18 cellular contexts compared by ENCODE assay signal in the genomic region with DNA sequence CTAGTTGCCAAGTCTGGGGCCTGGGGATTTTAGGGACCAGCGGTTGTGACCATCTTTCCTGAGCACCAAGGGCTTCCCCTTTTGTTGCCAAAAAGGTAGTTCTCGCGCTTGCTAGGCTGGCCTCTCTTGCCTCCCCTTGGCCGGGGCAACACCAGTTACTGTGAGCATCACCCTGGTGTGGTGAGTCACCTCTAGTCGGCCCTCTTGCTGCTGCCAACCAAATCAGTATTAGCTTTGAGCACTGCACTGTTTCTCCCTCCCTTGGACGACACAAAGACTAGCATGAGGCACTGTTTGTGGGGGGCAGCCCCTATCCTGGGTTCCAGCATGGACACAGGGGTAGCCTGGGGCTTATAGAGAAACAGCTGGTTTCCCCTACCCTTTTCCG. TPM values are rescaled to one million over a fixed set of nuclear protein-coding genes. Genes with fewer than 3 reads are reported as not detected.
DNase-seq lines count a peak whose midpoint lies in the region; ATAC-seq, FAIRE-seq and TF ChIP-seq lines count a peak whose summit lies in the region.
"Had no signal": no experiment of that assay in that cellular context is flagged by ENCODE, and none has a peak within 500 bp of the region (broad histone marks: within the 10 kb centered on the region; RNA-seq: fewer than 3 reads in every experiment).

No MANE protein-coding gene starts in this region.

- no peak for TF ChIP-seq RAD21 in HepG2 (CRISPR knock-in tag; IDR thresholded peaks at IDR 0.05)

- no peak overlapping the region for H3K27ac ChIP-seq in HepG2 (ENCODE audit: extremely low read length, insufficient read depth, low read length)
- no peak overlapping the region for H3K27ac ChIP-seq in right lobe of liver
- no peak overlapping the region for H3K27ac ChIP-seq in effector memory CD4-positive, alpha-beta T cell (ENCODE audit: insufficient read depth, low read length, poor library complexity, severe bottlenecking)
- H3K27ac ChIP-seq: epithelial cell of prostate, pancreas had no signal

- H3K36me3 Mint-ChIP-seq in activated CD4-positive, alpha-beta T cell treated with anti-CD3 and anti-CD28 coated beads, Interleukin-2, amount 10 ng/mL, durations not matched to agents 7 days and 5 days (ENCODE audit: low read depth) = peaks cover 17% of the 10 kb centered on the region
- H3K36me3 Mint-ChIP-seq in glutamatergic neuron (ENCODE audit: unreplicated experiment) = no peaks in the 10 kb centered on the region

- no peaks in the 10 kb centered on the region for H4K20me1 ChIP-seq in HepG2 (ENCODE audit: insufficient read depth, low read length)

- no peak for FAIRE-seq in HepG2 (lab: Jason Lieb, UNC)
- FAIRE-seq: bronchial epithelial cell, pancreas had no signal

- H3K4me1 Mint-ChIP-seq in activated CD4-positive, alpha-beta T cell treated with anti-CD3 and anti-CD28 coated beads, Interleukin-2, amount 10 ng/mL, durations not matched to agents 7 days and 5 days = no peaks in the 10 kb centered on the region
- no peaks in the 10 kb centered on the region for H3K4me1 Mint-ChIP-seq in glutamatergic neuron (ENCODE audit: low read depth, unreplicated experiment)
- H3K4me1 Mint-ChIP-seq: mesothelial cell of epicardium had no signal

- CTCF ChIA-PET in HepG2 (lab: Yijun Ruan, JAX; ENCODE audit: low intra/inter-chr PET ratio, low total read pairs) = no interaction called here
- CTCF ChIA-PET in activated CD4-positive, alpha-beta T cell treated with anti-CD3 and anti-CD28 coated beads, Interleukin-2, amount 10 ng/mL, durations not matched to agents 7 days and 5 days (lab: Charles Lee) = no interaction called here

- TF ChIP-seq CTCF in HepG2 (CRISPR knock-in tag; IDR thresholded peaks at IDR 0.05) = no peak
- no peak for TF ChIP-seq CTCF in right lobe of liver (IDR thresholded peaks at IDR 0.05)
- TF ChIP-seq CTCF in glutamatergic neuron (IDR thresholded peaks at IDR 0.05; ENCODE audit: partially characterized antibody, unreplicated experiment) = no peak

- H3K9ac ChIP-seq in HepG2 (ENCODE audit: insufficient read depth, low read depth, low read length) = no peak overlapping the region

- no peak overlapping the region for H3K4me3 ChIP-seq in HepG2 (replicated peaks in 1 of 3; ENCODE audit: insufficient read depth in 1 of 3, low read depth in 2 of 3, low read length in 3 of 3)
- no peak overlapping the region for H3K4me3 ChIP-seq in right lobe of liver
- H3K4me3 ChIP-seq in effector memory CD4-positive, alpha-beta T cell (ENCODE audit: insufficient read depth, low read depth, low read length, poor library complexity, severe bottlenecking) = no peak overlapping the region
- H3K4me3 ChIP-seq: pancreas had no signal

- TF ChIP-seq EP300 in HepG2 (IDR thresholded peaks at IDR 0.05; ENCODE audit: low read depth in 2 of 2, low read length in 2 of 2) (no peak), HepG2 (CRISPR knock-in tag; IDR thresholded peaks at IDR 0.05; ENCODE audit: borderline replicate concordance) (no peak)

- in situ Hi-C loops in HepG2 (cut with HindIII; ENCODE audit: extremely low pct_ligation_motif_present, low pct_unique_long_range_greater_than_20kb) = no loop called here

- no TSS peak for BruUV-seq in HepG2 (replicated peaks; lab: Mats Ljungman, UMichigan)

- no peak overlapping the region for H2AFZ ChIP-seq in HepG2 (ENCODE audit: low read length)

- H3K4me2 ChIP-seq in HepG2 (ENCODE audit: low read depth, low read length) = no peak overlapping the region

- H3K27me3 ChIP-seq in HepG2 (ENCODE audit: control insufficient read depth in 1 of 2, insufficient read depth in 2 of 2, low read length in 2 of 2) = no peaks in the 10 kb centered on the region
- H3K27me3 ChIP-seq in right lobe of liver = no peaks in the 10 kb centered on the region
- no peaks in the 10 kb centered on the region for H3K27me3 ChIP-seq in effector memory CD4-positive, alpha-beta T cell (replicated peaks; ENCODE audit: control insufficient read depth, insufficient read depth, low read length, poor library complexity, severe bottlenecking)
- H3K27me3 ChIP-seq: pancreas had no signal

- no peaks in the 10 kb centered on the region for H3K79me2 ChIP-seq in HepG2 (ENCODE audit: insufficient read depth, low read length)

- H3K27ac Mint-ChIP-seq in activated CD4-positive, alpha-beta T cell treated with anti-CD3 and anti-CD28 coated beads, Interleukin-2, amount 10 ng/mL, durations not matched to agents 7 days and 5 days = no peak overlapping the region
- H3K27ac Mint-ChIP-seq in glutamatergic neuron (ENCODE audit: unreplicated experiment) = no peak overlapping the region
- H3K27ac Mint-ChIP-seq: mesothelial cell of epicardium, type B pancreatic cell had no signal

- intact Hi-C loops in HepG2 (cut with micrococcal nuclease; ENCODE audit: unreplicated experiment) = no loop called here
- intact Hi-C loops in right lobe of liver (cut with DNase I) = no loop called here

- no peak overlapping the region for H3K4me3 Mint-ChIP-seq in activated CD4-positive, alpha-beta T cell treated with anti-CD3 and anti-CD28 coated beads, Interleukin-2, amount 10 ng/mL, durations not matched to agents 7 days and 5 days
- H3K4me3 Mint-ChIP-seq in glutamatergic neuron (ENCODE audit: unreplicated experiment) = no peak overlapping the region
- H3K4me3 Mint-ChIP-seq: activated T-cell treated with anti-CD3 and anti-CD28 coated beads, Interleukin-2, amount 50 U/mL, for 4 hours; mesothelial cell of epicardium; type B pancreatic cell had no signal

- H3K4me1 ChIP-seq in HepG2 (ENCODE audit: insufficient read depth, low read length) = no peaks in the 10 kb centered on the region
- H3K4me1 ChIP-seq in right lobe of liver = no peaks in the 10 kb centered on the region
- H3K4me1 ChIP-seq in effector memory CD4-positive, alpha-beta T cell (ENCODE audit: control insufficient read depth, insufficient read depth, low read length, poor library complexity, severe bottlenecking) = no peaks in the 10 kb centered on the region
- H3K4me1 ChIP-seq: pancreas had no signal

- TF ChIP-seq POLR2A in HepG2 (IDR thresholded peaks at IDR 0.05; ENCODE audit: insufficient read depth in 1 of 2, low read depth in 2 of 2, low read length in 2 of 2) (0 out of 4 replicates have a peak, but pooled peaks of 1 of the 2 experiments have one; percentile 11), right lobe of liver (IDR thresholded peaks at IDR 0.05) (no peak)

- H3K27me3 Mint-ChIP-seq in activated CD4-positive, alpha-beta T cell treated with anti-CD3 and anti-CD28 coated beads, Interleukin-2, amount 10 ng/mL, durations not matched to agents 7 days and 5 days = no peaks in the 10 kb centered on the region
- H3K27me3 Mint-ChIP-seq in glutamatergic neuron (ENCODE audit: unreplicated experiment) = peaks cover 4% of the 10 kb centered on the region
- H3K27me3 Mint-ChIP-seq: type B pancreatic cell had no signal

- no peak for ATAC-seq in HepG2
- no peak for ATAC-seq in right lobe of liver

- 93% methylated on average over 3 of the region's 7 CpGs for whole genome bisulfite sequencing in HepG2 (ENCODE audit: low lambda C conversion rate)
- WGBS in right lobe of liver (ENCODE audit: insufficient coverage, low coverage, low lambda C conversion rate, missing lambda C conversion rate) = no CpG with 5 or more reads among the region's 7 CpGs

- peaks cover 44 to 69% of the 10 kb centered on the region in 2 experiments for H3K36me3 ChIP-seq in HepG2 (replicated peaks in 1 of 2; ENCODE audit: control insufficient read depth in 1 of 2, insufficient read depth in 2 of 2, low read length in 2 of 2)
- H3K36me3 ChIP-seq in right lobe of liver = peaks cover 0 to 29% (median 17%) of the 10 kb centered on the region in 4 donors
- peaks cover 35% of the 10 kb centered on the region for H3K36me3 ChIP-seq in effector memory CD4-positive, alpha-beta T cell (ENCODE audit: control insufficient read depth, insufficient read depth, low read length)

- H3K9me3 Mint-ChIP-seq in activated CD4-positive, alpha-beta T cell treated with anti-CD3 and anti-CD28 coated beads, Interleukin-2, amount 10 ng/mL, durations not matched to agents 7 days and 5 days = no peaks in the 10 kb centered on the region
- H3K9me3 Mint-ChIP-seq in glutamatergic neuron (ENCODE audit: unreplicated experiment) = peaks cover 2% of the 10 kb centered on the region
- H3K9me3 Mint-ChIP-seq: activated T-cell treated with anti-CD3 and anti-CD28 coated beads, Interleukin-2, amount 50 U/mL, for 4 hours; mesothelial cell of epicardium; type B pancreatic cell had no signal

- POLR2A ChIA-PET in HepG2 (lab: Yijun Ruan, JAX) = interaction anchor here (3.8 kb wide), 1 partner anchor 11 kb away, joined by 19 read pairs; a partner anchor contains a TSS
- POLR2A ChIA-PET in activated CD4-positive, alpha-beta T cell treated with anti-CD3 and anti-CD28 coated beads, Interleukin-2, amount 10 ng/mL, durations not matched to agents 7 days and 5 days (lab: Charles Lee) = no interaction called here

- no peak for DNase-seq in HepG2 (ENCODE audit: low spot score)
- no peak for DNase-seq in right lobe of liver
- peak; percentile 71 for DNase-seq in astrocyte of the hippocampus (ENCODE audit: low read depth, low spot score)
- DNase-seq in hepatic stellate cell (ENCODE audit: low spot score) = peak; percentile 81
- DNase-seq in effector memory CD4-positive, alpha-beta T cell = no peak
- DNase-seq in activated CD4-positive, alpha-beta T cell treated with anti-CD3 and anti-CD28 coated beads, Interleukin-2, amount 10 ng/mL, durations not matched to agents 7 days and 5 days = no peak
- DNase-seq in glutamatergic neuron = no peak
- no peak for DNase-seq in NCI-H345 treated with DMSO at 0.1 percent for 48 hours (lab: John Stamatoyannopoulos, UW; ENCODE audit: unreplicated experiment)
- DNase-seq: activated CD4-positive, alpha-beta T cell treated with anti-CD3 and anti-CD28 coated beads for 48 hours; activated T-cell treated with anti-CD3 and anti-CD28 coated beads, Interleukin-2, amount 50 U/mL, for 4 hours; NCI-H446 treated with DMSO at 0.1 percent for 48 hours; OCI-M1; pancreas; T-helper 2 cell had no signal

- H3K9me3 ChIP-seq in HepG2 (ENCODE audit: low read length) (no peaks in the 10 kb centered on the region), right lobe of liver (no peaks in the 10 kb centered on the region)
- H3K9me3 ChIP-seq in effector memory CD4-positive, alpha-beta T cell (ENCODE audit: control insufficient read depth, low read length) = no peaks in the 10 kb centered on the region
- H3K9me3 ChIP-seq: pancreas had no signal

RNA-seq across cellular contexts. Expression of a gene that starts 6.9 kb away (rescaled TPM):
- total RNA-seq in HepG2 (2016; rRNA removed; fragmentation: Illumina TruSeq; extraction: Trizol) = 3.8 and 4.3 TPM in 2 replicates
- 1.7 and 2.6 TPM in 2 replicates for total RNA-seq in HepG2 (2016; cell fraction: cytosol; rRNA removed; fragmentation: Illumina TruSeq; extraction: Trizol; ENCODE audit: low read depth)
- total RNA-seq in HepG2 (2016; cell fraction: insoluble cytoplasmic fraction; rRNA removed; fragmentation: Illumina TruSeq; extraction: Trizol) = 2.9 and 3.9 TPM in 2 replicates
- total RNA-seq in HepG2 (2016; cell fraction: membrane; rRNA removed; fragmentation: Illumina TruSeq; extraction: Trizol) = 4.0 and 4.4 TPM in 2 replicates
- 3.8 and 5.2 TPM in 2 replicates for total RNA-seq in HepG2 (2016; cell fraction: nucleus; rRNA removed; fragmentation: Illumina TruSeq; extraction: Trizol)
- polyA plus RNA-seq in HepG2 (2011; rRNA removed) = 13.6 and 15.4 TPM in 2 replicates
- 10.6 and 19.0 TPM in 2 replicates for polyA plus RNA-seq in HepG2 (2011; cell fraction: cytosol; rRNA removed)
- polyA plus RNA-seq in HepG2 (2011; cell fraction: nucleus; rRNA removed) = 31.3 and 42.4 TPM in 2 replicates
- 5.5 and 6.3 TPM in 2 replicates for polyA plus RNA-seq in HepG2 (2012)
- polyA plus RNA-seq in HepG2 (2016; cell fraction: cytosol; fragmentation: Illumina TruSeq; extraction: Trizol; ENCODE audit: low read depth) = 1.5 TPM in 2 replicates
- 4.9 and 5.6 TPM in 2 replicates for polyA plus RNA-seq in HepG2 (2016; cell fraction: insoluble cytoplasmic fraction; fragmentation: Illumina TruSeq; extraction: Trizol; ENCODE audit: low read depth)
- polyA plus RNA-seq in HepG2 (2016; cell fraction: membrane; fragmentation: Illumina TruSeq; extraction: Trizol; ENCODE audit: low read depth) = 3.5 and 4.0 TPM in 2 replicates
- polyA plus RNA-seq in HepG2 (2016; cell fraction: nucleus; fragmentation: Illumina TruSeq; extraction: Trizol; ENCODE audit: insufficient read depth, low read depth) = 6.7 and 7.0 TPM in 2 replicates
- polyA minus RNA-seq in HepG2 (2011; rRNA and poly(A)+ RNA removed; ENCODE audit: low replicate concordance) = 37.7 and 42.8 TPM in 2 replicates
- polyA minus RNA-seq in HepG2 (2011; cell fraction: cytosol; rRNA and poly(A)+ RNA removed) = 10.4 and 16.1 TPM in 2 replicates
- polyA minus RNA-seq in HepG2 (2011; cell fraction: nucleus; rRNA and poly(A)+ RNA removed) = 4.8 and 9.0 TPM in 2 replicates
- 1 to 10 TPM; 2.7 to 7.4 (median 4.6) TPM for total RNA-seq in right lobe of liver
- under 1 TPM; 0.15 to 0.29 TPM for total RNA-seq in activated CD4-positive, alpha-beta T cell treated with anti-CD3 and anti-CD28 coated beads, Interleukin-2, amount 10 ng/mL, durations not matched to agents 7 days and 5 days
- 0.71 TPM for total RNA-seq in glutamatergic neuron (ENCODE audit: unreplicated experiment)

RNA-seq across cellular contexts. Expression of a gene that starts 32.1 kb away (rescaled TPM):
- total RNA-seq in HepG2 (2016; rRNA removed; fragmentation: Illumina TruSeq; extraction: Trizol) (not detected in 2 replicates), right lobe of liver (not detected), glutamatergic neuron (ENCODE audit: unreplicated experiment) (not detected)
- not detected in 2 replicates for total RNA-seq in HepG2 (2016; cell fraction: cytosol; rRNA removed; fragmentation: Illumina TruSeq; extraction: Trizol; ENCODE audit: low read depth)
- not detected in 2 replicates for total RNA-seq in HepG2 (2016; cell fraction: insoluble cytoplasmic fraction; rRNA removed; fragmentation: Illumina TruSeq; extraction: Trizol)
- not detected in 2 replicates for total RNA-seq in HepG2 (2016; cell fraction: membrane; rRNA removed; fragmentation: Illumina TruSeq; extraction: Trizol)
- not detected in 2 replicates for total RNA-seq in HepG2 (2016; cell fraction: nucleus; rRNA removed; fragmentation: Illumina TruSeq; extraction: Trizol)
- polyA plus RNA-seq in HepG2 (2011; rRNA removed) = not detected in 2 replicates
- not detected in 2 replicates for polyA plus RNA-seq in HepG2 (2011; cell fraction: cytosol; rRNA removed)
- not detected in 2 replicates for polyA plus RNA-seq in HepG2 (2011; cell fraction: nucleus; rRNA removed)
- polyA plus RNA-seq in HepG2 (2012) = not detected in 2 replicates
- not detected in 2 replicates for polyA plus RNA-seq in HepG2 (2016; cell fraction: cytosol; fragmentation: Illumina TruSeq; extraction: Trizol; ENCODE audit: low read depth)
- polyA plus RNA-seq in HepG2 (2016; cell fraction: insoluble cytoplasmic fraction; fragmentation: Illumina TruSeq; extraction: Trizol; ENCODE audit: low read depth) = not detected in 2 replicates
- not detected in 2 replicates for polyA plus RNA-seq in HepG2 (2016; cell fraction: membrane; fragmentation: Illumina TruSeq; extraction: Trizol; ENCODE audit: low read depth)
- not detected in 2 replicates for polyA plus RNA-seq in HepG2 (2016; cell fraction: nucleus; fragmentation: Illumina TruSeq; extraction: Trizol; ENCODE audit: insufficient read depth, low read depth)
- not detected in 2 replicates for polyA minus RNA-seq in HepG2 (2011; rRNA and poly(A)+ RNA removed; ENCODE audit: low replicate concordance)
- polyA minus RNA-seq in HepG2 (2011; cell fraction: cytosol; rRNA and poly(A)+ RNA removed) = not detected in 2 replicates
- not detected in 2 replicates for polyA minus RNA-seq in HepG2 (2011; cell fraction: nucleus; rRNA and poly(A)+ RNA removed)
- total RNA-seq in activated CD4-positive, alpha-beta T cell treated with anti-CD3 and anti-CD28 coated beads, Interleukin-2, amount 10 ng/mL, durations not matched to agents 7 days and 5 days = not detected
- total RNA-seq: activated T-cell treated with anti-CD3 and anti-CD28 coated beads, Interleukin-2, amount 50 U/mL, for 4 hours; bronchial epithelial cell; mesothelial cell of epicardium; pancreas had no signal
- polyA plus RNA-seq: pancreas had no signal

Comparison
In these comparisons a context has a peak if more than half of its experiments do, and no peak if none do; other contexts are left out.
1. DNase-seq: peak in astrocyte of the hippocampus (single experiment) and hepatic stellate cell (single experiment); none in HepG2 (single experiment), right lobe of liver (0 of 3), effector memory CD4-positive, alpha-beta T cell (0 of 3), activated CD4-positive, alpha-beta T cell treated with anti-CD3 and anti-CD28 coated beads, Interleukin-2, amount 10 ng/mL, durations not matched to agents 7 days and 5 days (single experiment), glutamatergic neuron (single experiment) and NCI-H345 treated with DMSO at 0.1 percent for 48 hours (single experiment).